In the genomic region with DNA sequence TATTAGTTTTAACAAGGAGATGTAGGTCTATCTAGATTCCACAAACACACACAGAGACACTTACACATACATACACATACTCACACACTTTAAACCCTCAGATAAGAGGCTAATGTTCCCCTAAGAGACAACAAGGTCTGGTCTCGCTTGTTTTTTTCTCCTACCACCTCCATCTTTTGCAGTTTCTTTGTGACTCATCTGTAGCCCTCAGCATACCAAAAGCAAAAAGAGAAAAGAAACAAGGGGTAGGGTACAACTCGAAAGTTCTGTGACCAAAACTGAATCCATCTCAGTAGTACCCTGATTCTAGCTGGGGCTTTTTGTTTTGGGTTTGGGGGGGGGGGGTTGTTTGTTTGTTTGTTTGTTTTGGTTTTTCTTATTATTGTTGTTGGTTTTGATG, we compare ENCODE assay signal across 15 cellular contexts. TPM values are rescaled to one million over a fixed set of nuclear protein-coding genes. Genes with fewer than 3 reads are reported as not detected.
DNase-seq lines count a peak whose midpoint lies in the region; ATAC-seq and TF ChIP-seq lines count a peak whose summit lies in the region.
"Had no signal": no experiment of that assay in that cellular context is flagged by ENCODE, and none has a peak within 500 bp of the region (broad histone marks: within the 10 kb centered on the region; RNA-seq: fewer than 3 reads in every experiment).

No MANE protein-coding gene starts in this region.

- H3K79me2 ChIP-seq in OCI-LY3 (ENCODE audit: low read length), result no peaks in the 10 kb centered on the region

- H3K36me3 ChIP-seq in OCI-LY3 (replicated peaks; ENCODE audit: low read depth, low read length) (no peaks in the 10 kb centered on the region), H7 (replicated peaks; ENCODE audit: control insufficient read depth, insufficient read depth, low read length) (no peaks in the 10 kb centered on the region)
- H3K36me3 ChIP-seq: cardiac muscle cell, esophagus squamous epithelium, thoracic aorta had no signal

- H3K9ac ChIP-seq in OCI-LY3 (ENCODE audit: low read length), result no peak overlapping the region

- H4K20me1 ChIP-seq in OCI-LY3 (ENCODE audit: insufficient read depth, low read length), result no peaks in the 10 kb centered on the region

- no peak for TF ChIP-seq CTCF in OCI-LY3 (IDR thresholded peaks at IDR 0.05; ENCODE audit: low read depth, low read length)

- H3K27me3 ChIP-seq in OCI-LY3 (ENCODE audit: low read depth, low read length) (no peaks in the 10 kb centered on the region), H7 (ENCODE audit: control insufficient read depth, insufficient read depth, low read length) (no peaks in the 10 kb centered on the region)

- H3K27ac ChIP-seq in OCI-LY3 (ENCODE audit: low read length), result no peak overlapping the region
- H3K27ac ChIP-seq: C4-2B, cardiac muscle cell, esophagus squamous epithelium, thoracic aorta had no signal

- H3K4me2 ChIP-seq in OCI-LY3 (ENCODE audit: low read length), result peak overlapping the region; percentile 47

- H3K4me3 ChIP-seq in OCI-LY3 (ENCODE audit: low read length) (peak overlapping the region; percentile 23; the same call in 1 of the 2 replicates), H7 (ENCODE audit: insufficient read depth, low read depth, low read length) (no peak overlapping the region)
- H3K4me3 ChIP-seq: cardiac muscle cell, esophagus squamous epithelium, thoracic aorta had no signal

- no peak overlapping the region for H2AFZ ChIP-seq in OCI-LY3 (ENCODE audit: low read depth, low read length)

- H3K9me3 ChIP-seq in OCI-LY3 (ENCODE audit: insufficient read depth, low read length), result no peaks in the 10 kb centered on the region
- H3K9me3 ChIP-seq: thoracic aorta had no signal

- H3K4me1 ChIP-seq in OCI-LY3 (ENCODE audit: low read length), result peaks cover 13% of the 10 kb centered on the region
- H3K4me1 ChIP-seq: esophagus squamous epithelium had no signal

- DNase-seq in NCI-H2029 treated with DMSO at 0.1 percent for 48 hours (lab: John Stamatoyannopoulos, UW) (no peak), A172 (ENCODE audit: low spot score) (no peak), H7 (no peak)
- no peak for DNase-seq in stimulated activated naive CD4-positive, alpha-beta T cell treated with Interleukin-2 at 50 U/mL for 16 hours (lab: John Stamatoyannopoulos, UW)
- DNase-seq: esophagus squamous epithelium, NCI-H187, OCI-M1 had no signal

- ATAC-seq in GM18511 (IDR thresholded peaks at IDR 0.05; ENCODE audit: unreplicated experiment), result peak; percentile 93
- peak; percentile 94 for ATAC-seq in GM21367 (IDR thresholded peaks at IDR 0.05; ENCODE audit: unreplicated experiment)
- peak; percentile 67 for ATAC-seq in HG02981 (IDR thresholded peaks at IDR 0.05; ENCODE audit: unreplicated experiment)

RNA-seq across cellular contexts. Expression of a gene that starts 12.2 kb away (rescaled TPM):
- 85.4 and 87.8 TPM in 2 replicates for total RNA-seq in A172 (2014; rRNA removed; shearing (Covaris generic))
- total RNA-seq in H7 (2014; rRNA removed; shearing (Covaris generic)), result 56.9 and 60.8 TPM in 2 replicates

RNA-seq across cellular contexts. Expression of a gene that starts 23.9 kb away (rescaled TPM):
- not detected in 2 replicates for total RNA-seq in A172 (2014; rRNA removed; shearing (Covaris generic))
- total RNA-seq in H7 (2014; rRNA removed; shearing (Covaris generic)), result not detected in 2 replicates
- total RNA-seq: activated T-helper 2 cell treated with anti-CD3 and anti-CD28 coated beads, Interferon-gamma antibody, Interleukin-2, Interleukin-4, amounts not matched to agents 10 μg/mL and 5 μg/mL and 100 μg/mL, durations not matched to agents 14 hours and 24 hours and 36 hours; cardiac muscle cell; thoracic aorta had no signal

RNA-seq across cellular contexts. Expression of a gene that starts 34.8 kb away (rescaled TPM):
- 139 and 148 TPM in 2 replicates for total RNA-seq in A172 (2014; rRNA removed; shearing (Covaris generic))
- 171 and 186 TPM in 2 replicates for total RNA-seq in H7 (2014; rRNA removed; shearing (Covaris generic))
